8 cellular contexts compared by ENCODE assay signal in the genomic region with DNA sequence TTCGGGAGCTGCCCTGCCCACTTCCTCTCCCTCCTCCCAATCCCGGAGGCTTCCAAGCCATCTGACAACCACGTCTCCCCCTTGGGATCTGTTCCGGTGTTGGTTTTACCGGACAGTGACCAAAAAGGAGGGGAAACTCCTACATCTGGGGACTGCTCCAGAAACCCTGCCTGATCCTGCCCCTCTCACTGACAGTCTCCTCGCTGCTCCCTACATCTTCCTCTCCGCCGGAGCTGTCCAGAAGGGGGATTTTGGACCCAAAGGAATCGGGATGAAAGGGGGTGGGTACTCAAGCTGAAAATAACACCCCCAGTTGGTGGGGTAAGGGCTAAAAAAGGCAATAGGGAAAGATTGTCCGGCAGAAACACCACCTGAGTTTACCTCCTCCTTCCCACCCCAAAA. TPM values are rescaled to one million over a fixed set of nuclear protein-coding genes. Genes with fewer than 3 reads are reported as not detected.
DNase-seq lines count a peak whose midpoint lies in the region; ATAC-seq, FAIRE-seq and TF ChIP-seq lines count a peak whose summit lies in the region.

No MANE protein-coding gene starts in this region.

- FAIRE-seq in A549 (lab: Jason Lieb, UNC), result no peak

- no peaks in the 10 kb centered on the region for H3K9me3 Mint-ChIP-seq in activated T-cell treated with anti-CD3 and anti-CD28 coated beads, Interleukin-2, amount 50 U/mL, for 4 hours

- H3K9ac ChIP-seq in mucosa of stomach (ENCODE audit: low read length), result peak overlapping the region; percentile 98

- no peaks in the 10 kb centered on the region for H3K27me3 ChIP-seq in mucosa of stomach (ENCODE audit: control insufficient read depth, insufficient read depth, low read length)
- no peaks in the 10 kb centered on the region for H3K27me3 ChIP-seq in tibial nerve

- peaks cover 25% of the 10 kb centered on the region; the same call in 2 of the 3 replicates for H3K4me1 ChIP-seq in A549
- H3K4me1 ChIP-seq in mucosa of stomach (ENCODE audit: control insufficient read depth, insufficient read depth, low read length), result peaks cover 5% of the 10 kb centered on the region
- H3K4me1 ChIP-seq in tibial nerve, result peaks cover 0 to 39% (median 13%) of the 10 kb centered on the region in 4 donors

- H3K36me3 ChIP-seq in mucosa of stomach (ENCODE audit: control insufficient read depth, insufficient read depth, low read length) (no peaks in the 10 kb centered on the region), tibial nerve (no peaks in the 10 kb centered on the region)

- POLR2A ChIA-PET in A549 (lab: Yijun Ruan, JAX) (no interaction called here), GM10248 (lab: Yijun Ruan, JAX) (interaction anchor here (0.6 kb wide), 1 partner anchor 12 kb away, joined by 3 read pairs; no protein-coding TSS in a partner anchor)

- TF ChIP-seq EP300 in A549 (IDR thresholded peaks at IDR 0.05) (no peak), tibial nerve (IDR thresholded peaks at IDR 0.05) (peak in 1 of 2 donors; percentile 87)

- peak overlapping the region; percentile 99 for H3K27ac ChIP-seq in A549
- H3K27ac ChIP-seq in tibial nerve, result peak overlapping the region; percentile 97 to 100 (median 100)

- H3K4me2 ChIP-seq in A549, result peak overlapping the region; percentile 93

- TF ChIP-seq CTCF in A549 (IDR thresholded peaks at IDR 0.05) (no peak), GM10248 (IDR thresholded peaks at IDR 0.05; ENCODE audit: control extremely low read depth, extremely low read depth, low read depth, missing control alignments) (no peak), tibial nerve (IDR thresholded peaks at IDR 0.05) (no peak)

- H3K4me3 ChIP-seq in A549 (peak overlapping the region; percentile 82), mucosa of stomach (ENCODE audit: low read length) (peak overlapping the region; percentile 98), tibial nerve (peak overlapping the region; percentile 66 to 88 (median 80))

- no peaks in the 10 kb centered on the region for H3K36me3 Mint-ChIP-seq in activated T-cell treated with anti-CD3 and anti-CD28 coated beads, Interleukin-2, amount 50 U/mL, for 4 hours (ENCODE audit: insufficient read depth)

- TF ChIP-seq POLR2A in A549 (IDR thresholded peaks at IDR 0.05; ENCODE audit: low read length), result peak; percentile 42
- TF ChIP-seq POLR2A in tibial nerve (IDR thresholded peaks at IDR 0.05), result peak; percentile 47 to 63

- no peaks in the 10 kb centered on the region for H3K9me3 ChIP-seq in A549
- no peaks in the 10 kb centered on the region for H3K9me3 ChIP-seq in mucosa of stomach (ENCODE audit: control insufficient read depth, low read length)
- H3K9me3 ChIP-seq in tibial nerve, result no peaks in the 10 kb centered on the region

- H3K4me1 Mint-ChIP-seq in activated T-cell treated with anti-CD3 and anti-CD28 coated beads, Interleukin-2, amount 50 U/mL, for 4 hours (ENCODE audit: low read depth), result peaks cover 49% of the 10 kb centered on the region

- no peaks in the 10 kb centered on the region for H3K27me3 Mint-ChIP-seq in activated T-cell treated with anti-CD3 and anti-CD28 coated beads, Interleukin-2, amount 50 U/mL, for 4 hours (ENCODE audit: low read depth)

- TF ChIP-seq RAD21 in A549 (conservative IDR thresholded peaks at IDR 0.05 in 1 of 2, IDR thresholded peaks at IDR 0.05 in 1 of 2), result no peak

- DNase-seq in A549 (ENCODE audit: low read depth in 1 of 2, low spot score in 1 of 2), result peak; percentile 61 to 85
- peak; percentile 33 for DNase-seq in GM10248 (ENCODE audit: extremely low spot score)
- peak; percentile 29 for DNase-seq in NCI-H2196 treated with DMSO at 0.1 percent for 48 hours (lab: John Stamatoyannopoulos, UW; ENCODE audit: unreplicated experiment)
- no peak for DNase-seq in activated T-cell treated with anti-CD3 and anti-CD28 coated beads, Interleukin-2, amount 50 U/mL, for 4 hours
- DNase-seq in fibroblast of peridontal ligament (ENCODE audit: extremely low read depth), result peak; percentile 59
- DNase-seq in tibial nerve (ENCODE audit: low spot score in 2 of 2), result peak; percentile 48 to 77

- 2% methylated on average over 10 of the region's 10 CpGs for WGBS in A549 (ENCODE audit: missing lambda C conversion rate)
- 0 to 1% methylated on average over 10 of the region's 10 CpGs for WGBS in tibial nerve, 2 donors

- CTCF ChIA-PET in A549 (lab: Yijun Ruan, JAX), result interaction anchor here (1.1 to 1.7 kb wide), 3 partner anchors 12 to 80 kb away, joined by 3 to 4 read pairs (median 4); no protein-coding TSS in a partner anchor
- CTCF ChIA-PET in GM10248 (lab: Yijun Ruan, JAX), result interaction anchor here (1.2 kb wide), 1 partner anchor 30 kb away, joined by 3 read pairs; no protein-coding TSS in a partner anchor

- peak; percentile 66 to 84 for ATAC-seq in A549
- ATAC-seq in activated T-cell treated with anti-CD3 and anti-CD28 coated beads, Interleukin-2, amount 50 U/mL, for 4 hours, result no peak
- ATAC-seq in GM18502 (IDR thresholded peaks at IDR 0.05; ENCODE audit: poor library complexity, unreplicated experiment), result no peak

- peak overlapping the region; percentile 97 for H3K4me3 Mint-ChIP-seq in activated T-cell treated with anti-CD3 and anti-CD28 coated beads, Interleukin-2, amount 50 U/mL, for 4 hours

TF ChIP-seq in A549, 52 proteins besides CTCF, POLR2A, EP300 and RAD21:
- no peak for TF ChIP-seq RNF2 (IDR thresholded peaks at IDR 0.05; ENCODE audit: borderline replicate concordance, low read depth)

RNA-seq across cellular contexts. Expression of a gene that starts 1.5 kb away (rescaled TPM):
- 5.0 and 5.7 TPM in 2 replicates for polyA plus RNA-seq in A549 (2011; rRNA removed)
- polyA plus RNA-seq in A549 (2012; cell fraction: cytosol; rRNA removed), result 0.46 and 0.70 TPM in 2 replicates
- 1.3 and 2.2 TPM in 2 replicates for polyA plus RNA-seq in A549 (2012; cell fraction: nucleus; rRNA removed)
- 1.3 to 1.8 TPM (median 1.4 TPM) in 3 replicates for polyA plus RNA-seq in A549 (2017; fragmentation: RNase III; extraction: RNeasy Plus Mini Kit Qiagen cat#74134 plus additional on column Dnase treatment)
- polyA minus RNA-seq in A549 (2011; rRNA and poly(A)+ RNA removed), result 48.4 and 59.8 TPM in 2 replicates
- 10 to 100 TPM; 20.6 to 22.3 (median 21.4) TPM for total RNA-seq in activated T-cell treated with anti-CD3 and anti-CD28 coated beads, Interleukin-2, amount 50 U/mL, for 4 hours
- total RNA-seq in tibial nerve, result 10 to 100 TPM; 16.9 to 24.3 (median 20.6) TPM

Comparison
In these comparisons a context has a peak if more than half of its experiments do, and no peak if none do; other contexts are left out.
1. ATAC-seq: peak in A549 (2 of 2); none in activated T-cell treated with anti-CD3 and anti-CD28 coated beads, Interleukin-2, amount 50 U/mL, for 4 hours (0 of 2) and GM18502 (single experiment).
2. Peak in every context shown above with its lines, with median percentiles within 50 percentile points of each other: H3K4me3 ChIP-seq.